Comparison of ENCODE assay signal across 8 cellular contexts in the genomic region with DNA sequence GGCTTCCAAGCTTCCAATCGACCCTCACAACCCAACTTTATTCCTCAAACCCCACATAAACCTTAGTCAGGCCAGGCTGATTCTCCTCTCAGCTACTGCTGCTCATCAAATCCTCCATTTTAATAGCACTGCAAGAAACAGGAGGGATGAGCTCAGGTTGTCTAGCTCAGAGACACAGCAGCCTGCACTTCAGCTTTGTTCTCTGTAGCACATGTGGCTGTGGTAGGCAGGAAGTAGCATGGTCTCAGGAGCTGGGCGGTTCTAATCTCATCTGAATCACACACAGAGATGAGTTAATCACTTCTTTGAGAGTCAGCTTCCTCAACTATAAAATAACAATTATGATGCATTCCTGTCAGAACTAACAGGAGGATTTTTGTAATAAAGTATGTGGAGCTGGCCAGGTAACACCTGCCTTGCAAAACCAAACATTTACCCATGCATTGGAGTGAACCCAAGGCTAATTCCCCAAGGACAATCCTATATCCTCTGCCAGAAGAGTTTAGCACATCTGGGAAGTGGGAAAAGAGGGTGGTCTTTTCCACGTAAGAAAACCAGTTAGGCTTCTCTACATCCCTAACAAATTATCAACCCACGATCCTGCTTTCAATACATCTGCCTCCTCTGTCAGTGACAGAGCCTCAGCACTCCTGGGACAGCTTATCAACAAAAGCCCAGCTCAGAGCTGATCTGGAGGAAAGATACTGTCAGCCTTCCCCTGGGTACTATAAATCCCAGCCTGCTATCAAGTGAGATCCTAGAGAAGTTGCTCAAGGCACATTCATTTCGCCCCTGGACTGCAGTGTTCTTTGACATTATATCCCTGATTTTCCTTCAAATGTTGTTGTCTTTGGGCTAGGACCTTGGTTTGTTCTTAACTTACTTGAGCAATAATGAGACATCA. TPM values are rescaled to one million over a fixed set of nuclear protein-coding genes. Genes with fewer than 3 reads are reported as not detected.
DNase-seq lines count a peak whose midpoint lies in the region; ATAC-seq lines count a peak whose summit lies in the region.

No MANE protein-coding gene starts in this region.

- no peak for DNase-seq in left cardiac atrium
- DNase-seq in cardiac septum (ENCODE audit: low spot score) = no peak
- peak; percentile 69 for DNase-seq in KBM-7
- peak; percentile 12 for DNase-seq in activated CD4-positive, CD25-positive, alpha-beta regulatory T cell treated with anti-CD3 and anti-CD28 coated beads, Interleukin-2, amount 50 U/mL, for 16 hours (ENCODE audit: low read depth, low spot score)
- DNase-seq in dermis blood vessel endothelial cell = peak; percentile 69
- no peak for DNase-seq in iPS-NIHi7 (ENCODE audit: extremely low spot score)
- DNase-seq in KG1 (lab: John Stamatoyannopoulos, UW) = no peak

- H3K27ac ChIP-seq in skin epidermis = peak overlapping the region in 11 of 21 experiments; percentile 11 to 73 (median 50)

- no peak overlapping the region for H3K4me3 ChIP-seq in skin epidermis

- intact Hi-C loops in left cardiac atrium (cut with DNase I) (no loop called here), cardiac septum (cut with DNase I) (no loop called here)

- peak; percentile 55 to 56 for ATAC-seq in left cardiac atrium

- in situ Hi-C loops in KBM-7 (cut with MboI; ENCODE audit: low pct_unique_long_range_greater_than_20kb, low sequenced_read_pairs) = no loop called here

RNA-seq across cellular contexts. Expression of gene ELOVL6, which starts 32.8 kb away (rescaled TPM):
- total RNA-seq in left cardiac atrium (10 to 100 TPM in 1 of 2 donors, 1 to 10 TPM in 1; 7.2 to 14.3 TPM), cardiac septum (2.4 TPM), dermis blood vessel endothelial cell (1.9 and 13.3 TPM in 2 replicates)

Comparison
In these comparisons a context has a peak if more than half of its experiments do, and no peak if none do; other contexts are left out.
1. DNase-seq: peak in KBM-7 (single experiment), activated CD4-positive, CD25-positive, alpha-beta regulatory T cell treated with anti-CD3 and anti-CD28 coated beads, Interleukin-2, amount 50 U/mL, for 16 hours (single experiment) and dermis blood vessel endothelial cell (single experiment); none in left cardiac atrium (single experiment), cardiac septum (single experiment), iPS-NIHi7 (single experiment) and KG1 (single experiment).